Comparison of ENCODE assay signal across 1 cellular context in the genomic region with DNA sequence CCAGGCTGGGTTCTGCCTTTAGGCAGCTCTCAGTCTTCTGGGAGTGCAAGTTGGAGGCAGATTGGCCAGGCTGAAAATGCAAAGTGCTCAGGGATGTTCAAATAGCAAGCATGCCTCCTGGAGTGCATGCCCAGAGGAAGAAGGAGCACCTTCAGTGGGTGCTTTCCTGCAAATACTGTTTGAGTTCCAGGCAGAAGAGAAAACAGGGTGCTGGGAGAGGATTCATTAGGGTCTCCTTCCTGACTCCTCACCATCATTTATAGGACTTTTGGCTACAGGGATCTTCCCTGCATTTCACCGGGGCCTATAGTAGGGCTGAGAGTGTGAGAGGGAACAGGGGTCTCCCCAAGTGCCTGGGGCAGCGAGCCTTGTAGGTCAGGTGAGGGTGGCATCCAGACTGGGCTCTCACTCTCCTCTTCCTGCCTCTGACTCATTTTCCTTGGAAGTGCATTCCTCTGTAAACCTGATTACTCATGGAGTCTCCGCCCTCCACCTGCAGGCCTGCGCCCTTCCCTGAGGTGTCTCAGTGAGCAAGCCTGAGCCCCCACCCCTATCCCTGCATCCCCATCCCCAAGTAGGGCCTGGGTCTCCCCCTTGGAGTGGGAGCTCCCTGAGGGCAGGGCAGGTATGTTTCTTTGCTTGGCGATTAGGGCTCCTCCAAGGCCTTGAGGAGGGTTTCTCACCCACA.
TF ChIP-seq lines count a peak whose summit lies in the region.

No MANE protein-coding gene starts in this region.

TF ChIP-seq in K562, 482 proteins besides CTCF, POLR2A, EP300 and RAD21:
- TF ChIP-seq, protein P1, sequence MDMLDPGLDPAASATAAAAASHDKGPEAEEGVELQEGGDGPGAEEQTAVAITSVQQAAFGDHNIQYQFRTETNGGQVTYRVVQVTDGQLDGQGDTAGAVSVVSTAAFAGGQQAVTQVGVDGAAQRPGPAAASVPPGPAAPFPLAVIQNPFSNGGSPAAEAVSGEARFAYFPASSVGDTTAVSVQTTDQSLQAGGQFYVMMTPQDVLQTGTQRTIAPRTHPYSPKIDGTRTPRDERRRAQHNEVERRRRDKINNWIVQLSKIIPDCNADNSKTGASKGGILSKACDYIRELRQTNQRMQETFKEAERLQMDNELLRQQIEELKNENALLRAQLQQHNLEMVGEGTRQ (CRISPR knock-in tag; IDR thresholded peaks at IDR 0.05): no peak
- TF ChIP-seq FOSL1 (tag; conservative IDR thresholded peaks at IDR 0.05) (peak; percentile 52; the same call in 1 of the 2 replicates), ZNF316 (IDR thresholded peaks at IDR 0.05) (peak; percentile 66), ATF3 (IDR thresholded peaks at IDR 0.05) (peak; percentile 21; the same call in 1 of the 2 replicates), ATF3 (CRISPR knock-in tag; conservative IDR thresholded peaks at IDR 0.05) (no peak)
